10 cellular contexts compared by ENCODE assay signal in genomic region chr4:38290914-38291313, GRCh38.
"Had no signal": no experiment of that assay in that cellular context is flagged by ENCODE, and none has a peak within 500 bp of the region (broad histone marks: within the 10 kb centered on the region; RNA-seq: fewer than 3 reads in every experiment).

No MANE protein-coding gene starts in this region.

- H3K36me3 ChIP-seq: HAP-1 had no signal

- H3K27ac ChIP-seq: GM23248 had no signal

- H3K4me3 Mint-ChIP-seq: HFFc6, IgD-negative memory B cell had no signal

- H3K9me3 ChIP-seq: HAP-1 had no signal

- H3K4me3 ChIP-seq: GM23248, HAP-1 had no signal

- DNase-seq: GOT3, H7, HFFc6, KBM-7 had no signal

- H3K4me1 ChIP-seq: HAP-1 had no signal

- FAIRE-seq: HepG2, HTR-8/SVneo had no signal

- H3K27ac Mint-ChIP-seq: HFFc6, IgD-negative memory B cell had no signal

- H3K9ac ChIP-seq: GM23248 had no signal

- H2AFZ ChIP-seq: GM23248 had no signal

- H3K4me1 Mint-ChIP-seq: IgD-negative memory B cell had no signal

- ATAC-seq: HCT116, HepG2 had no signal
